14 cellular contexts compared by ENCODE assay signal in the genomic region with DNA sequence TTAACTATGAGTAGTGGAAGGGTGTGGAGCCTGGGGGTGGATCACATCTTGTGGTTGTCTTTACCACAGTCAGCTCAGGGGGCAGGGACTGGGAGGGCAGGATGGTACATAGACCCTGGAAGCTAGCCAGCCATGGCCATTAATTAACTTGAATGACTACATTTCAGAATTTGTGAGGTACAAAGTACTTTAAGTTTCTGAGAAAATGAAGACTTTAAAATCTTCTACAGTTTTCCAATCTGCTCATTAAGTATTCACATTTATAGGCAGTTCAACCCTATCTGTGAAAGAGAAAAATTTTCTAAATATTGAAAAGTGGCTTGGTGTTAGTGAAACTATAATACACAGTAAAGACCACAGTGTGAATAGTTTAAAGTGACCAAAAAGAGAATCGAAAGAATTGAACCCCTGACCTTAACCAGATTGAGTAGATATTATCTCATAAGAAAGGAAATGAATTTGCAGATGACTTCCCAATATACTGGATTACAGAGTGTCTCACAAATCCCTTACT.
DNase-seq lines count a peak whose midpoint lies in the region; ATAC-seq and TF ChIP-seq lines count a peak whose summit lies in the region.
"Had no signal": no experiment of that assay in that cellular context is flagged by ENCODE, and none has a peak within 500 bp of the region (broad histone marks: within the 10 kb centered on the region; RNA-seq: fewer than 3 reads in every experiment).

No MANE protein-coding gene starts in this region.

- H3K36me3 Mint-ChIP-seq in chondrocyte (ENCODE audit: low read depth) = no peaks in the 10 kb centered on the region

- H3K9me3 ChIP-seq in right lobe of liver = no peaks in the 10 kb centered on the region
- H3K9me3 ChIP-seq: lower lobe of right lung had no signal

- H3K4me1 Mint-ChIP-seq in chondrocyte (ENCODE audit: low read depth) = peaks cover 14% of the 10 kb centered on the region

- DNase-seq in Kasumi-1 (lab: John Stamatoyannopoulos, UW) (peak; percentile 15 to 20), right lobe of liver (peak; percentile 14 to 69 (median 60)), NCI-H345 treated with DMSO at 0.1 percent for 48 hours (lab: John Stamatoyannopoulos, UW; ENCODE audit: unreplicated experiment) (no peak), caudate nucleus (lab: John Stamatoyannopoulos, UW) (no peak), chondrocyte (ENCODE audit: low spot score) (no peak)
- DNase-seq in stimulated activated CD4-positive, alpha-beta T cell treated with anti-CD3 and anti-CD28 coated beads, Interleukin-2, amount 100 ng/mL, for 48 hours = no peak
- DNase-seq: dermis blood vessel endothelial cell; GF-D8; lower lobe of right lung; NCI-H1105 treated with DMSO at 0.1 percent for 48 hours; stimulated activated CD4-positive, alpha-beta T cell treated with anti-CD3 and anti-CD28 coated beads, Interleukin-4, amount 100 ng/mL, for 1 hour had no signal

- TF ChIP-seq POLR2A in right lobe of liver (IDR thresholded peaks at IDR 0.05) = no peak

- no peaks in the 10 kb centered on the region for H3K27me3 Mint-ChIP-seq in chondrocyte (ENCODE audit: low read depth)

- H3K36me3 ChIP-seq in right lobe of liver = no peaks in the 10 kb centered on the region
- H3K36me3 ChIP-seq: lower lobe of right lung had no signal

- H3K27ac ChIP-seq in right lobe of liver (peak overlapping the region in 1 of 3 donors; percentile 57), caudate nucleus (ENCODE audit: low read depth, low read length) (no peak overlapping the region)
- H3K27ac ChIP-seq: lower lobe of right lung, VCaP had no signal

- H3K4me3 ChIP-seq in right lobe of liver = peak overlapping the region in 2 of 3 donors; percentile 1 to 8
- H3K4me3 ChIP-seq: lower lobe of right lung had no signal

- 4% methylated on average over 1 of the region's 1 CpG for WGBS in right lobe of liver (ENCODE audit: insufficient coverage, low coverage, low lambda C conversion rate, missing lambda C conversion rate)

- no peak overlapping the region for H3K27ac Mint-ChIP-seq in chondrocyte (ENCODE audit: unreplicated experiment)

- no peak for TF ChIP-seq CTCF in right lobe of liver (IDR thresholded peaks at IDR 0.05)
- no peak for TF ChIP-seq CTCF in chondrocyte (IDR thresholded peaks at IDR 0.05)

- intact Hi-C loops in right lobe of liver (cut with DNase I) = no loop called here

- no peaks in the 10 kb centered on the region for H3K27me3 ChIP-seq in right lobe of liver

- ATAC-seq in GM18873 (IDR thresholded peaks at IDR 0.05; ENCODE audit: low FRiP score, unreplicated experiment) (peak; percentile 78), HG02678 (IDR thresholded peaks at IDR 0.05; ENCODE audit: unreplicated experiment) (peak; percentile 95), right lobe of liver (peak; percentile 82 to 97 (median 90))
- ATAC-seq: lower lobe of right lung had no signal

- H3K4me3 Mint-ChIP-seq in chondrocyte (ENCODE audit: unreplicated experiment) = no peak overlapping the region

- H3K9me3 Mint-ChIP-seq in chondrocyte (ENCODE audit: low read depth) = no peaks in the 10 kb centered on the region

- H3K4me1 ChIP-seq in right lobe of liver = peaks cover 0 to 20% (median 2%) of the 10 kb centered on the region in 4 donors
- H3K4me1 ChIP-seq: lower lobe of right lung had no signal

Comparison
In these comparisons a context has a peak if more than half of its experiments do, and no peak if none do; other contexts are left out.
1. DNase-seq: peak in Kasumi-1 (2 of 2) and right lobe of liver (3 of 3); none in NCI-H345 treated with DMSO at 0.1 percent for 48 hours (single experiment), stimulated activated CD4-positive, alpha-beta T cell treated with anti-CD3 and anti-CD28 coated beads, Interleukin-2, amount 100 ng/mL, for 48 hours (0 of 2), caudate nucleus (0 of 61) and chondrocyte (single experiment).
2. Peak in every context shown above with its lines, with median percentiles within 50 percentile points of each other: ATAC-seq.